In the genomic region with DNA sequence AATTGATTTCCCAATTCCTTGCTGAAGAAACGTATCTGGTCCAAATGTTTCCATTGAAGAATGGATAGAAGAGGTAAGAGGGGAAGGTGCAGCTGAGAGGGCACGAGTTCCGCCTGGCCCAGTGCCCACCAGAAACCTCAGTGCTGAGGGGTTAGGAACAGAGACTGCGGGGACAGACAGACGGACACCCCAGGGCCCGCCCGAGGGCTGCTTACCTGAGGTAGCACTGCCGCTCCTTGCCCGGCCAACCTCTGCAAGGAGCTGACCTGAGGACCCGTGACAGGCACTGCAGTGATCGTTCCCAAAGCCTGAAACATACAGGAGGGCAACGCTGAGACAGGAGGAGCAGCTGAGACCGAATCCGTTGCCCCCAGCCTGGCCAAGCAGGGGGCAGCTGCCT, we compare ENCODE assay signal across 21 cellular contexts.
A peak's percentile ranks its signal among the peaks of the same experiment; 100 is the strongest.
DNase-seq lines count a peak whose midpoint lies in the region; ATAC-seq, FAIRE-seq and TF ChIP-seq lines count a peak whose summit lies in the region.
"Had no signal": no experiment of that assay in that cellular context is flagged by ENCODE, and none has a peak within 500 bp of the region (broad histone marks: within the 10 kb centered on the region; RNA-seq: fewer than 3 reads in every experiment).

No MANE protein-coding gene starts in this region.

- H3K4me2 ChIP-seq in GM23338: no peak overlapping the region
- H3K4me2 ChIP-seq: BLaER1 treated with 17β-estradiol and CSF1 and Interleukin-3, amounts not matched to agents 10 nM and 100 nM had no signal

- FAIRE-seq in kidney (lab: Jason Lieb, UNC): no peak
- FAIRE-seq: GM12891, GM18507 had no signal

- H3K9ac ChIP-seq in kidney (ENCODE audit: low read length in 2 of 2): no peak overlapping the region
- H3K9ac ChIP-seq: BLaER1 treated with 17β-estradiol and CSF1 and Interleukin-3, amounts not matched to agents 10 nM and 100 nM had no signal

- no peak overlapping the region for H3K27ac Mint-ChIP-seq in CD14-positive monocyte
- H3K27ac Mint-ChIP-seq in GM23338: no peak overlapping the region
- H3K27ac Mint-ChIP-seq: CD8-positive, alpha-beta memory T cell; HFFc6 had no signal

- H2AFZ ChIP-seq in GM23338: no peak overlapping the region

- ATAC-seq in GM23338 (no peak), sciatic nerve (no peak)

- intact Hi-C loops in CD14-positive monocyte (cut with micrococcal nuclease): no loop called here
- intact Hi-C loops in kidney (cut with DNase I): no loop called here
- intact Hi-C loops in sciatic nerve (cut with DNase I): no loop called here

- DNase-seq in CD14-positive monocyte (ENCODE audit: low spot score): peak; percentile 27
- DNase-seq in GM23338 (ENCODE audit: low spot score): no peak
- peak; percentile 55 for DNase-seq in kidney
- peak; percentile 43 for DNase-seq in sciatic nerve (ENCODE audit: low spot score)
- DNase-seq in NCI-H748 treated with DMSO at 0.1 percent for 48 hours (lab: John Stamatoyannopoulos, UW): no peak
- DNase-seq in foreskin fibroblast: no peak
- no peak for DNase-seq in DMS153 treated with DMSO at 0.1 percent for 48 hours (lab: John Stamatoyannopoulos, UW; ENCODE audit: unreplicated experiment)
- DNase-seq: CD8-positive, alpha-beta memory T cell; HFFc6; KBM-7; MV-4-11; NCI-H1694 treated with DMSO at 0.1 percent for 48 hours; NCI-H2107; NCI-H2227 treated with DMSO at 0.1 percent for 48 hours; NCI-H510A treated with DMSO at 0.1 percent for 48 hours; NCI-H82; OCI-M1; SHP77 treated with DMSO at 0.1 percent for 48 hours had no signal

- no peaks in the 10 kb centered on the region for H3K9me3 ChIP-seq in kidney (ENCODE audit: control insufficient read depth in 1 of 2, low read length in 2 of 2)

- peaks cover 1 to 7% (median 3%) of the 10 kb centered on the region in 3 donors for H3K27me3 Mint-ChIP-seq in CD14-positive monocyte (ENCODE audit: low read depth in 3 of 3)
- H3K27me3 Mint-ChIP-seq in GM23338 (ENCODE audit: insufficient read depth, low read depth, poor library complexity): no peaks in the 10 kb centered on the region

- no peaks in the 10 kb centered on the region for H3K9me2 ChIP-seq in GM23338 (ENCODE audit: insufficient read depth)

- 0 out of 2 replicates have a peak, but pooled peaks cover 5% of the 10 kb centered on the region for H3F3A ChIP-seq in GM23338 (replicated peaks; ENCODE audit: low read depth)

- TF ChIP-seq CTCF in CD14-positive monocyte (IDR thresholded peaks at IDR 0.05) (no peak), GM23338 (conservative IDR thresholded peaks at IDR 0.05; ENCODE audit: low read depth in 2 of 2) (no peak), kidney (IDR thresholded peaks at IDR 0.05; ENCODE audit: borderline replicate concordance, extremely low read depth, insufficient read depth) (no peak), foreskin fibroblast (IDR thresholded peaks at IDR 0.05; ENCODE audit: low read depth, low read length) (no peak)

- H3K4me3 ChIP-seq in GM23338 (no peak overlapping the region), kidney (ENCODE audit: low read length in 2 of 2) (no peak overlapping the region), foreskin fibroblast (ENCODE audit: low read depth in 1 of 2, low read length in 2 of 2) (no peak overlapping the region)
- H3K4me3 ChIP-seq: BLaER1 treated with 17β-estradiol and CSF1 and Interleukin-3, amounts not matched to agents 10 nM and 100 nM had no signal

- H3K27ac ChIP-seq in GM23338 (ENCODE audit: low read depth) (peak overlapping the region; percentile 26; the same call in 1 of the 2 replicates), kidney (ENCODE audit: low read depth in 2 of 2, low read length in 2 of 2) (no peak overlapping the region)
- H3K27ac ChIP-seq: BLaER1 treated with 17β-estradiol and CSF1 and Interleukin-3, amounts not matched to agents 10 nM and 100 nM had no signal

- H3K36me3 ChIP-seq in GM23338 (ENCODE audit: insufficient read depth) (0 out of 2 replicates have a peak, but pooled peaks cover 2% of the 10 kb centered on the region), kidney (ENCODE audit: control insufficient read depth in 1 of 2, insufficient read depth in 2 of 2, low read length in 2 of 2) (no peaks in the 10 kb centered on the region)
- H3K36me3 ChIP-seq: BLaER1 treated with 17β-estradiol and CSF1 and Interleukin-3, amounts not matched to agents 10 nM and 100 nM had no signal

- 0 out of 2 replicates have a peak, but pooled peaks cover 3% of the 10 kb centered on the region for H3K79me2 ChIP-seq in GM23338 (replicated peaks; ENCODE audit: insufficient read depth)

- no peak overlapping the region for H3K4me3 Mint-ChIP-seq in CD14-positive monocyte
- no peak overlapping the region for H3K4me3 Mint-ChIP-seq in GM23338
- H3K4me3 Mint-ChIP-seq: CD8-positive, alpha-beta memory T cell; HFFc6 had no signal

- H3K4me1 ChIP-seq in GM23338 (ENCODE audit: insufficient read depth) (no peaks in the 10 kb centered on the region), kidney (ENCODE audit: control insufficient read depth in 1 of 2, insufficient read depth in 1 of 2, low read depth in 1 of 2, low read length in 2 of 2) (no peaks in the 10 kb centered on the region)
- H3K4me1 ChIP-seq: BLaER1 treated with 17β-estradiol and CSF1 and Interleukin-3, amounts not matched to agents 10 nM and 100 nM had no signal

- H3K9me3 Mint-ChIP-seq in CD14-positive monocyte: peaks cover 0 to 11% (median 3%) of the 10 kb centered on the region in 7 donors
- peaks cover 2% of the 10 kb centered on the region; the same call in 1 of the 3 replicates for H3K9me3 Mint-ChIP-seq in GM23338

- no peaks in the 10 kb centered on the region for H3K4me1 Mint-ChIP-seq in CD14-positive monocyte
- H3K4me1 Mint-ChIP-seq in GM23338: no peaks in the 10 kb centered on the region; the same call in 2 of the 3 replicates
- H3K4me1 Mint-ChIP-seq: CD8-positive, alpha-beta memory T cell had no signal

- H3K27me3 ChIP-seq in GM23338 (ENCODE audit: insufficient read depth): no peaks in the 10 kb centered on the region
- H3K27me3 ChIP-seq: BLaER1 treated with 17β-estradiol and CSF1 and Interleukin-3, amounts not matched to agents 10 nM and 100 nM had no signal

- peaks cover 9% of the 10 kb centered on the region for H4K20me1 ChIP-seq in GM23338 (replicated peaks; ENCODE audit: insufficient read depth)
- H4K20me1 ChIP-seq: BLaER1 treated with 17β-estradiol and CSF1 and Interleukin-3, amounts not matched to agents 10 nM and 100 nM had no signal

- H3K36me3 Mint-ChIP-seq in CD14-positive monocyte (no peaks in the 10 kb centered on the region), GM23338 (ENCODE audit: low read depth) (peaks cover 25% of the 10 kb centered on the region)
- H3K36me3 Mint-ChIP-seq: CD8-positive, alpha-beta memory T cell had no signal

TF ChIP-seq in GM23338, 12 proteins besides CTCF, POLR2A, EP300 and RAD21 (continues in another document):
- no peak for TF ChIP-seq POLR2AphosphoS5 (IDR thresholded peaks at IDR 0.05; ENCODE audit: low read depth)
- TF ChIP-seq ZNF331 (CRISPR knock-in tag; IDR thresholded peaks at IDR 0.05; ENCODE audit: low read depth): no peak
- no peak for TF ChIP-seq EZH2phosphoT487 (IDR thresholded peaks at IDR 0.05; ENCODE audit: unreplicated experiment)

Comparison
In these comparisons a context has a peak if more than half of its experiments do, and no peak if none do; other contexts are left out.
1. DNase-seq: peak in CD14-positive monocyte (single experiment), kidney (single experiment) and sciatic nerve (single experiment); none in GM23338 (single experiment), NCI-H748 treated with DMSO at 0.1 percent for 48 hours (single experiment), foreskin fibroblast (0 of 2) and DMS153 treated with DMSO at 0.1 percent for 48 hours (single experiment).